In the genomic region with DNA sequence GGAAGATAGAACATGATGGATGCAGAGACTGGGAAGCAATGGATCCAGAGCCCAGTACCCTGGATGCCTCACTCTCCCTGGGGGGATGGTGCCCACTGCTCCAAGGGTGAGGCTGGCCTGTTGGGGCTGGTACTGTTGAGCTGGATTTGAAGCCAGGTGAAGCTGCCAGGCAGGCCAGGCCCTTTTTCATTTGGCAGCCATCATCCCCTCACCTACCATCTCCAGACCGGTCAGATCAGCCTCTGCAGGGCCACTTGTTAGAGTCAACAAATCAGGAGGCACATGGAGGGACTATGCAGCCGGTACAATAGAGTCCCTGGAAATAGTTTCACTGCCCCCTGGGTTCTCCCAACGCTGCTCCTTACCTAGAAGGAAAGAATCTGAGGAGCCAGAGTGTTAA, we compare ENCODE assay signal across 18 cellular contexts. TPM values are rescaled to one million over a fixed set of nuclear protein-coding genes. Genes with fewer than 3 reads are reported as not detected.
A peak's percentile ranks its signal among the peaks of the same experiment; 100 is the strongest.
DNase-seq lines count a peak whose midpoint lies in the region; ATAC-seq and TF ChIP-seq lines count a peak whose summit lies in the region.
"Had no signal": no experiment of that assay in that cellular context is flagged by ENCODE, and none has a peak within 500 bp of the region (broad histone marks: within the 10 kb centered on the region; RNA-seq: fewer than 3 reads in every experiment).

No MANE protein-coding gene starts in this region.

- H3K4me3 ChIP-seq in left ventricle myocardium inferior = peak overlapping the region; percentile 4
- H3K4me3 ChIP-seq in heart right ventricle = no peak overlapping the region
- no peak overlapping the region for H3K4me3 ChIP-seq in left lung
- H3K4me3 ChIP-seq in thyroid gland (replicated peaks in 1 of 3) = no peak overlapping the region
- H3K4me3 ChIP-seq in esophagus muscularis mucosa = no peak overlapping the region
- H3K4me3 ChIP-seq: colonic mucosa, hepatocyte, ovary had no signal

- ATAC-seq in heart right ventricle = no peak
- no peak for ATAC-seq in activated CD8-positive, alpha-beta T cell treated with anti-CD3 and anti-CD28 coated beads, Interleukin-2, amount 10 ng/mL, durations not matched to agents 7 days and 5 days
- peak; percentile 9 for ATAC-seq in left lung
- ATAC-seq: HepG2 had no signal

- no peaks in the 10 kb centered on the region for H3K9me3 Mint-ChIP-seq in activated CD8-positive, alpha-beta T cell treated with anti-CD3 and anti-CD28 coated beads, Interleukin-2, amount 10 ng/mL, durations not matched to agents 7 days and 5 days (ENCODE audit: insufficient read depth)

- H3K27ac Mint-ChIP-seq in activated CD8-positive, alpha-beta T cell treated with anti-CD3 and anti-CD28 coated beads, Interleukin-2, amount 10 ng/mL, durations not matched to agents 7 days and 5 days = peak overlapping the region; percentile 88

- DNase-seq in left ventricle myocardium inferior = no peak
- DNase-seq in heart right ventricle = no peak
- DNase-seq in activated CD8-positive, alpha-beta T cell treated with anti-CD3 and anti-CD28 coated beads, Interleukin-2, amount 10 ng/mL, durations not matched to agents 7 days and 5 days = no peak
- no peak for DNase-seq in left lung
- peak; percentile 79 to 83 for DNase-seq in thyroid gland
- DNase-seq in esophagus muscularis mucosa (ENCODE audit: extremely low spot score) = no peak
- no peak for DNase-seq in SKM-1 treated with dmso at 0.1 percent for 144 hours (lab: John Stamatoyannopoulos, UW; ENCODE audit: unreplicated experiment)
- no peak for DNase-seq in NCI-H82 (lab: John Stamatoyannopoulos, UW)
- DNase-seq: colonic mucosa; DMS 273 treated with DMSO at 0.1 percent for 48 hours; NCI-H187 treated with DMSO at 0.1 percent for 48 hours; NCI-H510A; ovary; spleen; stimulated activated naive CD4-positive, alpha-beta T cell treated with Interleukin-2 at 50 U/mL for 16 hours had no signal

- H3K9me3 ChIP-seq in left ventricle myocardium inferior (replicated peaks) (no peaks in the 10 kb centered on the region), heart right ventricle (no peaks in the 10 kb centered on the region), left lung (no peaks in the 10 kb centered on the region), thyroid gland (no peaks in the 10 kb centered on the region), esophagus muscularis mucosa (no peaks in the 10 kb centered on the region)
- H3K9me3 ChIP-seq: colonic mucosa, ovary, spleen had no signal

- peaks cover 90% of the 10 kb centered on the region for H3K36me3 Mint-ChIP-seq in activated CD8-positive, alpha-beta T cell treated with anti-CD3 and anti-CD28 coated beads, Interleukin-2, amount 10 ng/mL, durations not matched to agents 7 days and 5 days (ENCODE audit: low read depth)

- POLR2A ChIA-PET in activated CD8-positive, alpha-beta T cell treated with anti-CD3 and anti-CD28 coated beads, Interleukin-2, amount 10 ng/mL, durations not matched to agents 7 days and 5 days (lab: Charles Lee) = interaction anchor here (1.1 to 2.3 kb wide), 2 partner anchors 49 to 51 kb away, joined by 3 to 10 read pairs; no protein-coding TSS in a partner anchor

- no peaks in the 10 kb centered on the region for H3K27me3 ChIP-seq in left ventricle myocardium inferior (ENCODE audit: low read depth)
- H3K27me3 ChIP-seq in heart right ventricle = no peaks in the 10 kb centered on the region
- H3K27me3 ChIP-seq in left lung = no peaks in the 10 kb centered on the region
- no peaks in the 10 kb centered on the region for H3K27me3 ChIP-seq in thyroid gland
- no peaks in the 10 kb centered on the region for H3K27me3 ChIP-seq in esophagus muscularis mucosa
- H3K27me3 ChIP-seq: colonic mucosa, hepatocyte, ovary, spleen had no signal

- H3K27me3 Mint-ChIP-seq in activated CD8-positive, alpha-beta T cell treated with anti-CD3 and anti-CD28 coated beads, Interleukin-2, amount 10 ng/mL, durations not matched to agents 7 days and 5 days (ENCODE audit: low read depth) = no peaks in the 10 kb centered on the region

- peaks cover 3% of the 10 kb centered on the region for H3K36me3 ChIP-seq in left ventricle myocardium inferior
- H3K36me3 ChIP-seq in heart right ventricle = peaks cover 0 to 33% (median 0%) of the 10 kb centered on the region in 9 donors
- H3K36me3 ChIP-seq in left lung = peaks cover 0 to 10% of the 10 kb centered on the region in 2 donors
- no peaks in the 10 kb centered on the region for H3K36me3 ChIP-seq in thyroid gland
- peaks cover 0 to 13% (median 10%) of the 10 kb centered on the region in 4 donors for H3K36me3 ChIP-seq in esophagus muscularis mucosa
- H3K36me3 ChIP-seq: colonic mucosa, ovary had no signal

- CTCF ChIA-PET in activated CD8-positive, alpha-beta T cell treated with anti-CD3 and anti-CD28 coated beads, Interleukin-2, amount 10 ng/mL, durations not matched to agents 7 days and 5 days (lab: Charles Lee) = interaction anchor here (1.1 to 29.5 kb wide), 5 partner anchors 9 to 51 kb away, joined by 3 to 1321 read pairs (median 17); a partner anchor contains a TSS

- intact Hi-C loops in left ventricle myocardium inferior (cut with micrococcal nuclease) = no loop called here
- intact Hi-C loops in heart right ventricle (cut with DNase I) = loop anchor here in 3 of 10 donors (5.0 to 10.0 kb wide), 3 partner anchors 752 to 764 kb away; a partner anchor contains a TSS
- intact Hi-C loops in left lung (cut with DNase I) = no loop called here
- intact Hi-C loops in thyroid gland (cut with DNase I) = no loop called here
- intact Hi-C loops in esophagus muscularis mucosa (cut with DNase I) = no loop called here

- TF ChIP-seq EP300 in esophagus muscularis mucosa (IDR thresholded peaks at IDR 0.05) = no peak

- H3K4me1 Mint-ChIP-seq in activated CD8-positive, alpha-beta T cell treated with anti-CD3 and anti-CD28 coated beads, Interleukin-2, amount 10 ng/mL, durations not matched to agents 7 days and 5 days (ENCODE audit: low read depth) = peaks cover 88% of the 10 kb centered on the region

- H3K4me3 Mint-ChIP-seq in activated CD8-positive, alpha-beta T cell treated with anti-CD3 and anti-CD28 coated beads, Interleukin-2, amount 10 ng/mL, durations not matched to agents 7 days and 5 days = peak overlapping the region; percentile 1

- TF ChIP-seq CTCF in left ventricle myocardium inferior (IDR thresholded peaks at IDR 0.05; ENCODE audit: borderline replicate concordance) = no peak
- TF ChIP-seq CTCF in heart right ventricle (IDR thresholded peaks at IDR 0.05) = no peak
- no peak for TF ChIP-seq CTCF in left lung (IDR thresholded peaks at IDR 0.05)
- no peak for TF ChIP-seq CTCF in thyroid gland (IDR thresholded peaks at IDR 0.05)
- TF ChIP-seq CTCF in esophagus muscularis mucosa (IDR thresholded peaks at IDR 0.05) = no peak

- H3K4me1 ChIP-seq in left ventricle myocardium inferior (peaks cover 97% of the 10 kb centered on the region), heart right ventricle (peaks cover 18 to 100% (median 78%) of the 10 kb centered on the region in 9 donors), left lung (peaks cover 23 to 100% of the 10 kb centered on the region in 2 donors), thyroid gland (peaks cover 66 to 93% of the 10 kb centered on the region in 2 donors), esophagus muscularis mucosa (peaks cover 44 to 81% (median 62%) of the 10 kb centered on the region in 4 donors)

- TF ChIP-seq POLR2A in thyroid gland (IDR thresholded peaks at IDR 0.05) (peak in 1 of 2 donors; percentile 25), esophagus muscularis mucosa (IDR thresholded peaks at IDR 0.05; ENCODE audit: low read depth) (no peak)

- H3K27ac ChIP-seq in left ventricle myocardium inferior (replicated peaks) (peak overlapping the region; percentile 98), heart right ventricle (peak overlapping the region in 5 of 10 donors; percentile 48 to 98 (median 81)), left lung (peak overlapping the region in 1 of 2 donors; percentile 77), thyroid gland (peak overlapping the region; percentile 57 to 71 (median 69)), esophagus muscularis mucosa (replicated peaks in 1 of 4) (no peak overlapping the region)
- H3K27ac ChIP-seq: colonic mucosa, hepatocyte, ovary had no signal

- 38 to 58% methylated on average over 3 of the region's 3 CpGs for WGBS in heart right ventricle, 2 donors
- WGBS in thyroid gland, 2 donors = 17 to 52% methylated on average over 2 to 3 of the region's 3 CpGs
- WGBS in esophagus muscularis mucosa = 86% methylated on average over 3 of the region's 3 CpGs

RNA-seq across cellular contexts. Expression of a gene that starts 5.9 kb away (rescaled TPM):
- total RNA-seq in left ventricle myocardium inferior = 359 TPM
- 100 to 1,000 TPM; 278 to 496 (median 334) TPM for total RNA-seq in heart right ventricle
- 100 to 1,000 TPM; 134 to 225 TPM for polyA plus RNA-seq in heart right ventricle
- 100 to 1,000 TPM; 224 to 225 TPM for total RNA-seq in activated CD8-positive, alpha-beta T cell treated with anti-CD3 and anti-CD28 coated beads, Interleukin-2, amount 10 ng/mL, durations not matched to agents 7 days and 5 days
- total RNA-seq in left lung = 100 to 1,000 TPM in 1 of 2 donors, 10 to 100 TPM in 1; 98.6 to 118 TPM
- 100 to 1,000 TPM in 1 of 4 donors, 10 to 100 TPM in 3; 66.1 to 147 (median 97.5) TPM for total RNA-seq in thyroid gland
- total RNA-seq in esophagus muscularis mucosa = 10 to 100 TPM; 20.8 to 31.3 (median 27.2) TPM

RNA-seq across cellular contexts. Expression of a gene that starts 11.3 kb away (rescaled TPM):
- total RNA-seq in left ventricle myocardium inferior (16.6 TPM), heart right ventricle (100 to 1,000 TPM in 1 of 10 donors, 10 to 100 TPM in 6, 1 to 10 TPM in 3; 5.4 to 131 (median 24.0) TPM), left lung (10 to 100 TPM; 42.5 to 55.2 TPM), thyroid gland (10 to 100 TPM; 31.0 to 78.1 (median 48.0) TPM), esophagus muscularis mucosa (10 to 100 TPM in 1 of 4 donors, 1 to 10 TPM in 3; 1.7 to 26.7 (median 4.4) TPM)
- 10 to 100 TPM in 1 of 2 donors, 1 to 10 TPM in 1; 8.9 to 21.1 TPM for polyA plus RNA-seq in heart right ventricle
- 100 to 1,000 TPM; 380 to 394 TPM for total RNA-seq in activated CD8-positive, alpha-beta T cell treated with anti-CD3 and anti-CD28 coated beads, Interleukin-2, amount 10 ng/mL, durations not matched to agents 7 days and 5 days
- total RNA-seq: OCI-LY7 had no signal

RNA-seq across cellular contexts. Expression of a gene that starts 51.8 kb away (rescaled TPM):
- 3.9 TPM for total RNA-seq in left ventricle myocardium inferior
- 1 to 10 TPM; 4.3 to 6.6 (median 4.7) TPM for total RNA-seq in heart right ventricle
- 1 to 10 TPM; 1.2 to 5.0 TPM for polyA plus RNA-seq in heart right ventricle
- 1 to 10 TPM; 3.2 to 3.4 TPM for total RNA-seq in activated CD8-positive, alpha-beta T cell treated with anti-CD3 and anti-CD28 coated beads, Interleukin-2, amount 10 ng/mL, durations not matched to agents 7 days and 5 days
- 1 to 10 TPM in 1 of 2 donors, under 1 TPM in 1; 0.34 to 1.4 TPM for total RNA-seq in left lung
- total RNA-seq in thyroid gland = 10 to 100 TPM; 15.7 to 54.2 (median 21.1) TPM
- total RNA-seq in esophagus muscularis mucosa = 10 to 100 TPM in 1 of 4 donors, 1 to 10 TPM in 3; 5.4 to 10.6 (median 7.2) TPM
- total RNA-seq: HepG2, OCI-LY7 had no signal
- polyA plus RNA-seq: HepG2 had no signal

RNA-seq across cellular contexts. Expression of a gene that starts 53.6 kb away (rescaled TPM):
- 16.1 TPM for total RNA-seq in left ventricle myocardium inferior
- total RNA-seq in heart right ventricle = 10 to 100 TPM; 10.6 to 19.0 (median 14.8) TPM
- polyA plus RNA-seq in heart right ventricle = 10 to 100 TPM; 13.5 to 17.7 TPM
- 10 to 100 TPM; 83.3 to 86.0 TPM for total RNA-seq in activated CD8-positive, alpha-beta T cell treated with anti-CD3 and anti-CD28 coated beads, Interleukin-2, amount 10 ng/mL, durations not matched to agents 7 days and 5 days
- 10 to 100 TPM; 24.0 to 27.6 TPM for total RNA-seq in left lung
- total RNA-seq in thyroid gland = 10 to 100 TPM; 13.9 to 20.8 (median 17.6) TPM
- total RNA-seq in esophagus muscularis mucosa = 10 to 100 TPM in 1 of 4 donors, 1 to 10 TPM in 3; 4.6 to 10.6 (median 6.3) TPM

RNA-seq across cellular contexts. Expression of a gene that starts 55.3 kb away (rescaled TPM):
- total RNA-seq in left ventricle myocardium inferior = 57.2 TPM
- 10 to 100 TPM; 31.6 to 49.9 (median 43.4) TPM for total RNA-seq in heart right ventricle
- polyA plus RNA-seq in heart right ventricle = 10 to 100 TPM; 19.9 to 28.7 TPM
- total RNA-seq in activated CD8-positive, alpha-beta T cell treated with anti-CD3 and anti-CD28 coated beads, Interleukin-2, amount 10 ng/mL, durations not matched to agents 7 days and 5 days = 10 to 100 TPM; 58.5 to 61.6 TPM
- total RNA-seq in left lung = 1 to 10 TPM; 6.2 to 6.6 TPM
- total RNA-seq in thyroid gland = 10 to 100 TPM; 19.6 to 22.0 (median 20.3) TPM
- 10 to 100 TPM; 13.6 to 23.8 (median 18.9) TPM for total RNA-seq in esophagus muscularis mucosa

Comparison
In these comparisons a context has a peak if more than half of its experiments do, and no peak if none do; other contexts are left out.
1. DNase-seq: peak in thyroid gland (2 of 2); none in left ventricle myocardium inferior (single experiment), heart right ventricle (0 of 2), activated CD8-positive, alpha-beta T cell treated with anti-CD3 and anti-CD28 coated beads, Interleukin-2, amount 10 ng/mL, durations not matched to agents 7 days and 5 days (single experiment), left lung (0 of 2), esophagus muscularis mucosa (single experiment), SKM-1 treated with dmso at 0.1 percent for 144 hours (single experiment) and NCI-H82 (single experiment).
2. H3K27ac ChIP-seq: peak in left ventricle myocardium inferior (single experiment) and thyroid gland (3 of 3); none in esophagus muscularis mucosa (0 of 4).